8 cellular contexts compared by ENCODE assay signal in the genomic region with DNA sequence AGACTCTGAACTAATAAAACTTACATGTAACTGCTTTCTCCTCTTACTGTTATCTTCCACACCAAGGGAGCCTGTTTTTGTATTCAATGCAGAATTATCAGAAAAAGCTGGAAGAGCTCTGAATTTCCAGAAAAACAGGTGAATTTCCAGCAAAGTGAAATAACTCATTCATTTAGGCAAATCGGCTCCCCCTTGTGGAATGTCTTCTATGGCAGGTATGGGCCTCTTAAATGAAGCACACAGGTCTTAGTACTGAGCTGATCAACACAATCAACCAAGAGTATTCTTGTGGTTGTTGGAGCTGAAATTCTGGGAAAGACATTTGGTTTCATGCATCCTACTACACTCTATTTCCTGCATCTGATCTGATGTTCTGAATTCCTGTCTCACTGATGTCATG. TPM values are rescaled to one million over a fixed set of nuclear protein-coding genes. Genes with fewer than 3 reads are reported as not detected.
DNase-seq lines count a peak whose midpoint lies in the region; ATAC-seq and TF ChIP-seq lines count a peak whose summit lies in the region.

No MANE protein-coding gene starts in this region.

- POLR2A ChIA-PET in HEK293 (lab: Yijun Ruan, JAX): interaction anchor here (1.0 to 1.5 kb wide), 3 partner anchors 30 to 34 kb away, joined by 3 read pairs; no protein-coding TSS in a partner anchor

- H3K4me1 ChIP-seq in BE2C: no peaks in the 10 kb centered on the region
- H3K4me1 ChIP-seq in HEK293 (ENCODE audit: control insufficient read depth, insufficient read depth, low read length): no peaks in the 10 kb centered on the region

- DNase-seq in BE2C: no peak
- peak; percentile 53 for DNase-seq in SK-MEL-5 (ENCODE audit: low read depth, low spot score)
- peak; percentile 38 for DNase-seq in iPS-NIHi7 (ENCODE audit: extremely low spot score)
- no peak for DNase-seq in kidney glomerular epithelial cell (lab: John Stamatoyannopoulos, UW)

- H3K27ac ChIP-seq in HEK293 (ENCODE audit: extremely low read depth, low read depth, low read length): no peak overlapping the region

- CTCF ChIA-PET in HEK293 (lab: Yijun Ruan, JAX): interaction anchor here (0.6 to 2.0 kb wide), 18 partner anchors 13 to 775 kb away, joined by 3 to 8 read pairs (median 4); no protein-coding TSS in a partner anchor

- ATAC-seq in GM19324 (IDR thresholded peaks at IDR 0.05; ENCODE audit: low FRiP score, unreplicated experiment): no peak
- ATAC-seq in HG02852 (IDR thresholded peaks at IDR 0.05; ENCODE audit: unreplicated experiment): no peak
- no peak for ATAC-seq in GM18873 (IDR thresholded peaks at IDR 0.05; ENCODE audit: low FRiP score, unreplicated experiment)

- H3K9me3 ChIP-seq in BE2C: no peaks in the 10 kb centered on the region
- no peaks in the 10 kb centered on the region for H3K9me3 ChIP-seq in HEK293 (ENCODE audit: control insufficient read depth, insufficient read depth, low read depth, low read length)

- H3K27me3 ChIP-seq in BE2C: no peaks in the 10 kb centered on the region

- in situ Hi-C loops in SK-MEL-5 (cut with HindIII; ENCODE audit: low pct_unique_long_range_greater_than_20kb, low sequenced_read_pairs): no loop called here

- H3K4me3 ChIP-seq in BE2C (ENCODE audit: low read depth, low read length) (no peak overlapping the region), HEK293 (ENCODE audit: low read depth, low read length) (no peak overlapping the region)

- TF ChIP-seq CTCF in BE2C (IDR thresholded peaks at IDR 0.05; ENCODE audit: low read depth, low read length) (peak; percentile 51), HEK293 (tag by site-specific recombination; IDR thresholded peaks at IDR 0.05) (peak; percentile 31; the same call in 1 of the 2 replicates)

- no peaks in the 10 kb centered on the region for H3K36me3 ChIP-seq in BE2C
- H3K36me3 ChIP-seq in HEK293 (ENCODE audit: control insufficient read depth in 2 of 2, insufficient read depth in 1 of 2, low read length in 2 of 2): no peaks in the 10 kb centered on the region

TF ChIP-seq in HEK293, 187 proteins besides CTCF, POLR2A, EP300 and RAD21:
- TF ChIP-seq SCRT2 (tag by site-specific recombination; IDR thresholded peaks at IDR 0.05) (peak; percentile 45; the same call in 1 of the 2 replicates), ZNF660 (tag by site-specific recombination; IDR thresholded peaks at IDR 0.05) (0 out of 2 replicates have a peak, but pooled peaks have one; percentile 20), ZNF596 (tag by site-specific recombination; IDR thresholded peaks at IDR 0.05) (no peak), ZNF654 (tag by site-specific recombination; IDR thresholded peaks at IDR 0.05; ENCODE audit: low read depth) (peak; percentile 39; the same call in 1 of the 2 replicates), ZNF791 (tag by site-specific recombination; IDR thresholded peaks at IDR 0.05) (no peak), ZNF341 (tag by site-specific recombination; IDR thresholded peaks at IDR 0.05; ENCODE audit: low read depth) (no peak)

RNA-seq across cellular contexts. Expression of gene PTPRG, which starts 31.0 kb away (rescaled TPM):
- 1.0 TPM for polyA plus RNA-seq in BE2C (2012; ENCODE audit: insufficient read depth, insufficient read length, low read depth)
- 35.3 and 36.7 TPM in 2 replicates for total RNA-seq in SK-MEL-5 (2014; rRNA removed; shearing (Covaris generic))
- 32.2 and 48.9 TPM in 2 replicates for polyA plus RNA-seq in SK-MEL-5 (2015; cell fraction: cytosol; rRNA removed)
- polyA plus RNA-seq in SK-MEL-5 (2015; cell fraction: nucleus; rRNA removed): 14.7 and 15.2 TPM in 2 replicates

Comparison
In these comparisons a context has a peak if more than half of its experiments do, and no peak if none do; other contexts are left out.
1. DNase-seq: peak in SK-MEL-5 (single experiment) and iPS-NIHi7 (single experiment); none in BE2C (single experiment) and kidney glomerular epithelial cell (single experiment).